In genomic region chr6:30465582-30466306, GRCh38 we compare ENCODE assay signal across 9 cellular contexts. TPM values are rescaled to one million over a fixed set of nuclear protein-coding genes. Genes with fewer than 3 reads are reported as not detected.
DNase-seq lines count a peak whose midpoint lies in the region; ATAC-seq, FAIRE-seq and TF ChIP-seq lines count a peak whose summit lies in the region.
"Had no signal": no experiment of that assay in that cellular context is flagged by ENCODE, and none has a peak within 500 bp of the region (broad histone marks: within the 10 kb centered on the region; RNA-seq: fewer than 3 reads in every experiment).

No MANE protein-coding gene starts in this region.

- CTCF ChIA-PET in Panc1 (lab: Charles Lee) = interaction anchor here (1.7 kb wide), 1 partner anchor 12 kb away, joined by 7 read pairs; no protein-coding TSS in a partner anchor

- H3K27me3 ChIP-seq in CD4-positive, CD25-positive, alpha-beta regulatory T cell (ENCODE audit: control insufficient read depth, insufficient read depth, low read length) = peaks cover 77% of the 10 kb centered on the region
- H3K27me3 ChIP-seq in Panc1 (ENCODE audit: control insufficient read depth, insufficient read depth, low read length) (peaks cover 52% of the 10 kb centered on the region), esophagus squamous epithelium (peaks cover 11 to 98% (median 38%) of the 10 kb centered on the region in 4 donors)

- no peak overlapping the region for H3K27ac ChIP-seq in CD4-positive, CD25-positive, alpha-beta regulatory T cell (ENCODE audit: insufficient read depth, low read length, poor library complexity, severe bottlenecking)
- H3K27ac ChIP-seq in Panc1 (ENCODE audit: low read length) = no peak overlapping the region
- H3K27ac ChIP-seq in esophagus squamous epithelium = no peak overlapping the region
- H3K27ac ChIP-seq in kidney (ENCODE audit: low read depth in 2 of 2, low read length in 2 of 2) = no peak overlapping the region

- no peak overlapping the region for H3K9ac ChIP-seq in kidney (ENCODE audit: low read length in 2 of 2)

- POLR2A ChIA-PET in Panc1 (lab: Charles Lee) = no interaction called here

- peaks cover 98% of the 10 kb centered on the region for H3K27me3 Mint-ChIP-seq in CD4-positive, CD25-positive, alpha-beta regulatory T cell

- peaks cover 0 to 3% (median 0%) of the 10 kb centered on the region in 7 donors for H3K9me3 Mint-ChIP-seq in CD4-positive, CD25-positive, alpha-beta regulatory T cell

- intact Hi-C loops in Panc1 (cut with micrococcal nuclease; ENCODE audit: unreplicated experiment) (no loop called here), esophagus squamous epithelium (cut with DNase I) (no loop called here), kidney (cut with DNase I) (no loop called here)

- 11 to 13% methylated on average over 13 of the region's 13 CpGs for WGBS in esophagus squamous epithelium, 2 donors

- peak overlapping the region in 3 of 4 donors; percentile 69 to 71 (median 70) for H3K4me3 Mint-ChIP-seq in CD4-positive, CD25-positive, alpha-beta regulatory T cell

- H3K27ac Mint-ChIP-seq in CD4-positive, CD25-positive, alpha-beta regulatory T cell = no peak overlapping the region

- in situ Hi-C loops in Panc1 (cut with HindIII; ENCODE audit: low pct_unique_long_range_greater_than_20kb, low sequenced_read_pairs) = no loop called here

- H3K4me3 ChIP-seq in CD4-positive, CD25-positive, alpha-beta regulatory T cell (ENCODE audit: low read depth, low read length) = no peak overlapping the region
- H3K4me3 ChIP-seq in Panc1 (ENCODE audit: low read depth in 2 of 2, low read length in 2 of 2) (peak overlapping the region; percentile 25 to 69), esophagus squamous epithelium (peak overlapping the region; percentile 30 to 72 (median 48)), kidney (ENCODE audit: low read length in 2 of 2) (no peak overlapping the region)

- peaks cover 54% of the 10 kb centered on the region for H3K4me1 ChIP-seq in CD4-positive, CD25-positive, alpha-beta regulatory T cell (ENCODE audit: control insufficient read depth, insufficient read depth, low read length, poor library complexity, severe bottlenecking)
- H3K4me1 ChIP-seq in Panc1 (ENCODE audit: control insufficient read depth, insufficient read depth, low read length) (no peaks in the 10 kb centered on the region), esophagus squamous epithelium (peaks cover 12 to 32% (median 20%) of the 10 kb centered on the region in 3 donors), kidney (ENCODE audit: control insufficient read depth in 1 of 2, insufficient read depth in 1 of 2, low read depth in 1 of 2, low read length in 2 of 2) (peaks cover 3 to 13% of the 10 kb centered on the region in 2 donors)

- peaks cover 21 to 51% (median 33%) of the 10 kb centered on the region in 4 donors for H3K4me1 Mint-ChIP-seq in CD4-positive, CD25-positive, alpha-beta regulatory T cell

- TF ChIP-seq CTCF in Panc1 (IDR thresholded peaks at IDR 0.05) = no peak
- no peak for TF ChIP-seq CTCF in esophagus squamous epithelium (IDR thresholded peaks at IDR 0.05)
- TF ChIP-seq CTCF in omental fat pad (IDR thresholded peaks at IDR 0.05) = no peak
- no peak for TF ChIP-seq CTCF in kidney (IDR thresholded peaks at IDR 0.05; ENCODE audit: borderline replicate concordance, extremely low read depth, insufficient read depth)

- no peak for ATAC-seq in CD4-positive, CD25-positive, alpha-beta regulatory T cell (ENCODE audit: low read depth in 2 of 2)
- peak; percentile 11; the same call in 1 of the 2 replicates for ATAC-seq in Panc1
- ATAC-seq in omental fat pad (ENCODE audit: low FRiP score) = peak; percentile 45
- ATAC-seq in GM19023 (IDR thresholded peaks at IDR 0.05; ENCODE audit: unreplicated experiment) = no peak
- no peak for ATAC-seq in HG03135 (IDR thresholded peaks at IDR 0.05; ENCODE audit: unreplicated experiment)

- H3K36me3 ChIP-seq in CD4-positive, CD25-positive, alpha-beta regulatory T cell (ENCODE audit: control insufficient read depth, insufficient read depth, low read length) = no peaks in the 10 kb centered on the region
- H3K36me3 ChIP-seq in Panc1 (ENCODE audit: control insufficient read depth, insufficient read depth, low read length) (no peaks in the 10 kb centered on the region; the same call in 1 of the 2 replicates), esophagus squamous epithelium (no peaks in the 10 kb centered on the region), kidney (ENCODE audit: control insufficient read depth in 1 of 2, insufficient read depth in 2 of 2, low read length in 2 of 2) (no peaks in the 10 kb centered on the region)

- no peak for TF ChIP-seq POLR2A in esophagus squamous epithelium (IDR thresholded peaks at IDR 0.05)

- H3K36me3 Mint-ChIP-seq in CD4-positive, CD25-positive, alpha-beta regulatory T cell = no peaks in the 10 kb centered on the region

- no peak for FAIRE-seq in kidney (lab: Jason Lieb, UNC)

- no peak for DNase-seq in CD4-positive, CD25-positive, alpha-beta regulatory T cell
- DNase-seq in Panc1 (ENCODE audit: low read depth, low spot score) (no peak), esophagus squamous epithelium (lab: John Stamatoyannopoulos, UW) (no peak), omental fat pad (ENCODE audit: low spot score) (no peak), AG20443 (ENCODE audit: low spot score) (no peak), kidney (no peak)
- DNase-seq: NCI-H187 treated with DMSO at 0.1 percent for 48 hours had no signal

- BruUV-seq in Panc1 (replicated peaks; lab: Mats Ljungman, UMichigan) = no TSS peak

- peaks cover 0 to 2% of the 10 kb centered on the region in 2 experiments for H3K9me3 ChIP-seq in CD4-positive, CD25-positive, alpha-beta regulatory T cell (ENCODE audit: control insufficient read depth in 2 of 2, low read length in 2 of 2)
- H3K9me3 ChIP-seq in Panc1 (ENCODE audit: control insufficient read depth, insufficient read depth, low read depth, low read length) = no peaks in the 10 kb centered on the region
- no peaks in the 10 kb centered on the region for H3K9me3 ChIP-seq in esophagus squamous epithelium
- H3K9me3 ChIP-seq in kidney (ENCODE audit: control insufficient read depth in 1 of 2, low read length in 2 of 2) = no peaks in the 10 kb centered on the region

RNA-seq across cellular contexts. Expression of gene HLA-E, which starts 23.6 kb away (rescaled TPM):
- 1,662 TPM for total RNA-seq in CD4-positive, CD25-positive, alpha-beta regulatory T cell
- polyA plus RNA-seq in CD4-positive, CD25-positive, alpha-beta regulatory T cell = 1,000 to 10,000 TPM; 2,373 to 2,677 (median 2,539) TPM
- total RNA-seq in Panc1 (2021; ENCODE audit: unreplicated experiment) = 132 TPM
- polyA plus RNA-seq in Panc1 (2012; ENCODE audit: insufficient read length) = 140 TPM
- total RNA-seq in esophagus squamous epithelium = 100 to 1,000 TPM; 263 to 597 (median 356) TPM
- total RNA-seq in omental fat pad = 1,000 to 10,000 TPM in 1 of 4 donors, 100 to 1,000 TPM in 3; 562 to 1,653 (median 781) TPM
- total RNA-seq in kidney = 525 TPM
- 387 TPM for polyA plus RNA-seq in kidney (ENCODE audit: insufficient read depth, low read depth, low replicate concordance)

Comparison
In these comparisons a context has a peak if more than half of its experiments do, and no peak if none do; other contexts are left out.
1. ATAC-seq: peak in Panc1 (single experiment) and omental fat pad (single experiment); none in CD4-positive, CD25-positive, alpha-beta regulatory T cell (0 of 2), GM19023 (single experiment) and HG03135 (single experiment).
2. H3K4me3 ChIP-seq: peak in Panc1 (2 of 2) and esophagus squamous epithelium (4 of 4); none in CD4-positive, CD25-positive, alpha-beta regulatory T cell (single experiment) and kidney (0 of 2).